ENCODE assay signal across 8 cellular contexts in genomic region chr10:13161267-13162012, GRCh38. TPM values are rescaled to one million over a fixed set of nuclear protein-coding genes. Genes with fewer than 3 reads are reported as not detected.
DNase-seq lines count a peak whose midpoint lies in the region; ATAC-seq and TF ChIP-seq lines count a peak whose summit lies in the region.

Gene MCM10 (plus strand): TSS chr10:13161558. CDS start chr10:13164203, 2,645 bp downstream.

- peak; percentile 80 for TF ChIP-seq CTCF in AG09319 (IDR thresholded peaks at IDR 0.05; ENCODE audit: low read depth, low read length)
- peak; percentile 84 for TF ChIP-seq CTCF in WTC11 (IDR thresholded peaks at IDR 0.05)

- peaks cover 16% of the 10 kb centered on the region for H3K36me3 Mint-ChIP-seq in WTC11

- peak within 1 kb of the TSS; percentile 36 for H3K27ac Mint-ChIP-seq in WTC11

- POLR2A ChIA-PET in WTC11 (lab: Charles Lee) = interaction anchor here (0.8 to 1.6 kb wide), 3 partner anchors 141 to 279 kb away, joined by 3 to 4 read pairs (median 3); no protein-coding TSS in a partner anchor

- peak within 1 kb of the TSS; percentile 79 for H3K4me3 Mint-ChIP-seq in WTC11

- CTCF ChIA-PET in WTC11 (lab: Charles Lee) = interaction anchor here (0.6 to 2.3 kb wide), 21 partner anchors 10 to 425 kb away, joined by 3 to 16 read pairs (median 4); partner anchors contain the start of gene PRPF18

- no peaks in the 10 kb centered on the region; the same call in 1 of the 2 replicates for H3K27me3 Mint-ChIP-seq in WTC11 (ENCODE audit: low read depth)

- DNase-seq in AG09319 (ENCODE audit: extremely low read depth, low read depth) = peak; percentile 99
- DNase-seq in NCI-H226 = peak; percentile 99
- DNase-seq in WTC11 (ENCODE audit: low spot score) = peak; percentile 99
- DNase-seq in central memory CD4-positive, alpha-beta T cell = peak; percentile 97
- peak; percentile 100 for DNase-seq in iris pigment epithelial cell (ENCODE audit: low read depth)
- DNase-seq in stimulated activated CD4-positive, alpha-beta T cell treated with anti-CD3 and anti-CD28 coated beads, Interleukin-12 subunit alpha, Interleukin-12 subunit beta, amount 100 ng/mL, for 4 hours = peak; percentile 95

- ATAC-seq in HG03196 (IDR thresholded peaks at IDR 0.05; ENCODE audit: unreplicated experiment) (peak; percentile 99), WTC11 (peak; percentile 99)

- no peaks in the 10 kb centered on the region for H3K9me3 Mint-ChIP-seq in WTC11

- in situ Hi-C loops in GM18951 (cut with MboI; ENCODE audit: low sequenced_read_pairs, unreplicated experiment) = no loop called here

- peaks cover 10% of the 10 kb centered on the region for H3K4me1 Mint-ChIP-seq in WTC11

- TF ChIP-seq POLR2A in GM18951 (IDR thresholded peaks at IDR 0.05; ENCODE audit: extremely low read depth, insufficient read depth, insufficient read length) = peak; percentile 67

TF ChIP-seq in WTC11, 78 proteins besides CTCF, POLR2A, EP300 and RAD21 (continues in another document):
- TF ChIP-seq ZNF425 (CRISPR knock-in tag; conservative IDR thresholded peaks at IDR 0.05) = no peak
- TF ChIP-seq USF1 (CRISPR knock-in tag; IDR thresholded peaks at IDR 0.05) = 0 out of 2 replicates have a peak, but pooled peaks have one; percentile 32
- TF ChIP-seq CREM (CRISPR knock-in tag; IDR thresholded peaks at IDR 0.05) = peak; percentile 92
- peak; percentile 87 for TF ChIP-seq MAX (CRISPR knock-in tag; IDR thresholded peaks at IDR 0.05)
- no peak for TF ChIP-seq EMX1 (CRISPR knock-in tag; IDR thresholded peaks at IDR 0.05)
- peak; percentile 57; the same call in 1 of the 2 replicates for TF ChIP-seq TEAD4 (CRISPR knock-in tag; IDR thresholded peaks at IDR 0.05)
- TF ChIP-seq OVOL2 (CRISPR knock-in tag; IDR thresholded peaks at IDR 0.05; ENCODE audit: borderline replicate concordance) = no peak
- TF ChIP-seq USF2 (CRISPR knock-in tag; IDR thresholded peaks at IDR 0.05) = peak; percentile 32; the same call in 1 of the 2 replicates
- peak; percentile 83 for TF ChIP-seq NFYB (CRISPR knock-in tag; conservative IDR thresholded peaks at IDR 0.05; ENCODE audit: low read depth)
- 0 out of 2 replicates have a peak, but pooled peaks have one; percentile 39 for TF ChIP-seq E2F1 (CRISPR knock-in tag; IDR thresholded peaks at IDR 0.05)
- TF ChIP-seq SP1 (CRISPR knock-in tag; conservative IDR thresholded peaks at IDR 0.05) = peak; percentile 97
- 0 out of 2 replicates have a peak, but pooled peaks have one; percentile 40 for TF ChIP-seq IRF1 (CRISPR knock-in tag; IDR thresholded peaks at IDR 0.05)
- TF ChIP-seq NR2C2 (CRISPR knock-in tag; IDR thresholded peaks at IDR 0.05) = no peak
- peak; percentile 94 for TF ChIP-seq MYBL2 (CRISPR knock-in tag; IDR thresholded peaks at IDR 0.05)
- peak; percentile 64; the same call in 1 of the 2 replicates for TF ChIP-seq HMGXB4 (CRISPR knock-in tag; IDR thresholded peaks at IDR 0.05)
- TF ChIP-seq ZNF512 (CRISPR knock-in tag; IDR thresholded peaks at IDR 0.05; ENCODE audit: borderline replicate concordance) = peak; percentile 42; the same call in 1 of the 2 replicates
- peak; percentile 95 for TF ChIP-seq E2F5 (CRISPR knock-in tag; IDR thresholded peaks at IDR 0.05)
- no peak for TF ChIP-seq ZNF396 (CRISPR knock-in tag; IDR thresholded peaks at IDR 0.05; ENCODE audit: borderline replicate concordance)
- TF ChIP-seq RORB (CRISPR knock-in tag; IDR thresholded peaks at IDR 0.05) = no peak
- TF ChIP-seq ELF4 (CRISPR knock-in tag; IDR thresholded peaks at IDR 0.05; ENCODE audit: low read depth) = 0 out of 2 replicates have a peak, but pooled peaks have one; percentile 40

RNA-seq across cellular contexts. Expression of gene MCM10, which starts in this region (rescaled TPM):
- 40.7 to 44.3 TPM (median 42.4 TPM) in 3 replicates for total RNA-seq in WTC11 (2021)

Comparison
In these comparisons a context has a peak if more than half of its experiments do, and no peak if none do; other contexts are left out.
1. Peak in every context shown above with its lines: DNase-seq and ATAC-seq.